ENCODE assay signal across 1 cellular context in genomic region chr1:61338899-61339298, GRCh38.
TF ChIP-seq lines count a peak whose summit lies in the region.

No MANE protein-coding gene starts in this region.

TF ChIP-seq in HepG2, 621 proteins besides CTCF, POLR2A, EP300 and RAD21 (continued from another document):
- TF ChIP-seq THAP7 (CRISPR knock-in tag; IDR thresholded peaks at IDR 0.05) = no peak
- TF ChIP-seq TCF12 (IDR thresholded peaks at IDR 0.05) = no peak
- TF ChIP-seq TCF12 (CRISPR knock-in tag; IDR thresholded peaks at IDR 0.05) = no peak
- peak; percentile 91 for TF ChIP-seq CEBPB (IDR thresholded peaks at IDR 0.05; ENCODE audit: borderline replicate concordance, low read depth, low read length)
- TF ChIP-seq ZNF883 (CRISPR knock-in tag; IDR thresholded peaks at IDR 0.05; ENCODE audit: not compliant biosample characterization) = no peak
- no peak for TF ChIP-seq ZNF749 (CRISPR knock-in tag; IDR thresholded peaks at IDR 0.05; ENCODE audit: borderline replicate concordance)
- no peak for TF ChIP-seq ZNF775 (CRISPR knock-in tag; IDR thresholded peaks at IDR 0.05; ENCODE audit: borderline replicate concordance)
- TF ChIP-seq SIN3A (IDR thresholded peaks at IDR 0.05; ENCODE audit: borderline replicate concordance, low read depth, low read length) = no peak
- no peak for TF ChIP-seq PLRG1 (conservative IDR thresholded peaks at IDR 0.05)
- TF ChIP-seq ZNF121 (CRISPR knock-in tag; IDR thresholded peaks at IDR 0.05) = no peak
- no peak for TF ChIP-seq ZNF687 (CRISPR knock-in tag; IDR thresholded peaks at IDR 0.05)
- no peak for TF ChIP-seq MED8 (CRISPR knock-in tag; IDR thresholded peaks at IDR 0.05; ENCODE audit: insufficient replicate concordance)
- TF ChIP-seq SALL1 (CRISPR knock-in tag; IDR thresholded peaks at IDR 0.05) = peak; percentile 70; the same call in 1 of the 2 replicates
- peak; percentile 58 for TF ChIP-seq HNF4A (CRISPR knock-in tag; IDR thresholded peaks at IDR 0.05)
- TF ChIP-seq, protein P1, sequence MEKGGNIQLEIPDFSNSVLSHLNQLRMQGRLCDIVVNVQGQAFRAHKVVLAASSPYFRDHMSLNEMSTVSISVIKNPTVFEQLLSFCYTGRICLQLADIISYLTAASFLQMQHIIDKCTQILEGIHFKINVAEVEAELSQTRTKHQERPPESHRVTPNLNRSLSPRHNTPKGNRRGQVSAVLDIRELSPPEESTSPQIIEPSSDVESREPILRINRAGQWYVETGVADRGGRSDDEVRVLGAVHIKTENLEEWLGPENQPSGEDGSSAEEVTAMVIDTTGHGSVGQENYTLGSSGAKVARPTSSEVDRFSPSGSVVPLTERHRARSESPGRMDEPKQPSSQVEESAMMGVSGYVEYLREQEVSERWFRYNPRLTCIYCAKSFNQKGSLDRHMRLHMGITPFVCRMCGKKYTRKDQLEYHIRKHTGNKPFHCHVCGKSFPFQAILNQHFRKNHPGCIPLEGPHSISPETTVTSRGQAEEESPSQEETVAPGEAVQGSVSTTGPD (CRISPR knock-in tag; IDR thresholded peaks at IDR 0.05) = no peak
- TF ChIP-seq PBX3 (CRISPR knock-in tag; IDR thresholded peaks at IDR 0.05; ENCODE audit: borderline replicate concordance) = no peak
- TF ChIP-seq HES4 (CRISPR knock-in tag; IDR thresholded peaks at IDR 0.05; ENCODE audit: borderline replicate concordance) = no peak
- TF ChIP-seq ZNF7 (CRISPR knock-in tag; IDR thresholded peaks at IDR 0.05) = no peak
- TF ChIP-seq HOXA7 (CRISPR knock-in tag; IDR thresholded peaks at IDR 0.05) = no peak
- TF ChIP-seq, protein P2, sequence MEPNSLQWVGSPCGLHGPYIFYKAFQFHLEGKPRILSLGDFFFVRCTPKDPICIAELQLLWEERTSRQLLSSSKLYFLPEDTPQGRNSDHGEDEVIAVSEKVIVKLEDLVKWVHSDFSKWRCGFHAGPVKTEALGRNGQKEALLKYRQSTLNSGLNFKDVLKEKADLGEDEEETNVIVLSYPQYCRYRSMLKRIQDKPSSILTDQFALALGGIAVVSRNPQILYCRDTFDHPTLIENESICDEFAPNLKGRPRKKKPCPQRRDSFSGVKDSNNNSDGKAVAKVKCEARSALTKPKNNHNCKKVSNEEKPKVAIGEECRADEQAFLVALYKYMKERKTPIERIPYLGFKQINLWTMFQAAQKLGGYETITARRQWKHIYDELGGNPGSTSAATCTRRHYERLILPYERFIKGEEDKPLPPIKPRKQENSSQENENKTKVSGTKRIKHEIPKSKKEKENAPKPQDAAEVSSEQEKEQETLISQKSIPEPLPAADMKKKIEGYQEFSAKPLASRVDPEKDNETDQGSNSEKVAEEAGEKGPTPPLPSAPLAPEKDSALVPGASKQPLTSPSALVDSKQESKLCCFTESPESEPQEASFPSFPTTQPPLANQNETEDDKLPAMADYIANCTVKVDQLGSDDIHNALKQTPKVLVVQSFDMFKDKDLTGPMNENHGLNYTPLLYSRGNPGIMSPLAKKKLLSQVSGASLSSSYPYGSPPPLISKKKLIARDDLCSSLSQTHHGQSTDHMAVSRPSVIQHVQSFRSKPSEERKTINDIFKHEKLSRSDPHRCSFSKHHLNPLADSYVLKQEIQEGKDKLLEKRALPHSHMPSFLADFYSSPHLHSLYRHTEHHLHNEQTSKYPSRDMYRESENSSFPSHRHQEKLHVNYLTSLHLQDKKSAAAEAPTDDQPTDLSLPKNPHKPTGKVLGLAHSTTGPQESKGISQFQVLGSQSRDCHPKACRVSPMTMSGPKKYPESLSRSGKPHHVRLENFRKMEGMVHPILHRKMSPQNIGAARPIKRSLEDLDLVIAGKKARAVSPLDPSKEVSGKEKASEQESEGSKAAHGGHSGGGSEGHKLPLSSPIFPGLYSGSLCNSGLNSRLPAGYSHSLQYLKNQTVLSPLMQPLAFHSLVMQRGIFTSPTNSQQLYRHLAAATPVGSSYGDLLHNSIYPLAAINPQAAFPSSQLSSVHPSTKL (CRISPR knock-in tag; IDR thresholded peaks at IDR 0.05) = peak; percentile 96
- no peak for TF ChIP-seq NFKBIZ (CRISPR knock-in tag; IDR thresholded peaks at IDR 0.05)
- TF ChIP-seq TBX2 (CRISPR knock-in tag; IDR thresholded peaks at IDR 0.05; ENCODE audit: borderline replicate concordance) = peak; percentile 32; the same call in 1 of the 2 replicates
- no peak for TF ChIP-seq GMEB2 (CRISPR knock-in tag; IDR thresholded peaks at IDR 0.05; ENCODE audit: low read depth)
- TF ChIP-seq ZNF792 (CRISPR knock-in tag; IDR thresholded peaks at IDR 0.05) = 0 out of 2 replicates have a peak, but pooled peaks have one; percentile 26
- no peak for TF ChIP-seq MAZ (IDR thresholded peaks at IDR 0.05; ENCODE audit: borderline replicate concordance, low read depth, low read length)
- no peak for TF ChIP-seq MAZ (CRISPR knock-in tag; IDR thresholded peaks at IDR 0.05; ENCODE audit: low read depth)
- TF ChIP-seq ZNF629 (CRISPR knock-in tag; conservative IDR thresholded peaks at IDR 0.05) = no peak
- TF ChIP-seq RXRB (CRISPR knock-in tag; IDR thresholded peaks at IDR 0.05; ENCODE audit: borderline replicate concordance) = peak; percentile 76
- TF ChIP-seq JUNB (CRISPR knock-in tag; IDR thresholded peaks at IDR 0.05; ENCODE audit: borderline replicate concordance) = no peak
- TF ChIP-seq THAP8 (CRISPR knock-in tag; IDR thresholded peaks at IDR 0.05; ENCODE audit: borderline replicate concordance) = no peak
- no peak for TF ChIP-seq ZNF18 (CRISPR knock-in tag; IDR thresholded peaks at IDR 0.05; ENCODE audit: insufficient replicate concordance)
- TF ChIP-seq, protein P3, sequence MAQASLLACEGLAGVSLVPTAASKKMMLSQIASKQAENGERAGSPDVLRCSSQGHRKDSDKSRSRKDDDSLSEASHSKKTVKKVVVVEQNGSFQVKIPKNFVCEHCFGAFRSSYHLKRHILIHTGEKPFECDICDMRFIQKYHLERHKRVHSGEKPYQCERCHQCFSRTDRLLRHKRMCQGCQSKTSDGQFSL (CRISPR knock-in tag; IDR thresholded peaks at IDR 0.05) = no peak
- TF ChIP-seq, protein P4, sequence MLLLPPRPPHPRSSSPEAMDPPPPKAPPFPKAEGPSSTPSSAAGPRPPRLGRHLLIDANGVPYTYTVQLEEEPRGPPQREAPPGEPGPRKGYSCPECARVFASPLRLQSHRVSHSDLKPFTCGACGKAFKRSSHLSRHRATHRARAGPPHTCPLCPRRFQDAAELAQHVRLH (CRISPR knock-in tag; IDR thresholded peaks at IDR 0.05; ENCODE audit: borderline replicate concordance, low read depth) = no peak
- TF ChIP-seq EED (CRISPR knock-in tag; IDR thresholded peaks at IDR 0.05) = no peak
- TF ChIP-seq TEAD3 (CRISPR knock-in tag; optimal IDR thresholded peaks at IDR 0.05; ENCODE audit: borderline replicate concordance) = peak; percentile 71
- TF ChIP-seq ZNF569 (CRISPR knock-in tag; IDR thresholded peaks at IDR 0.05; ENCODE audit: borderline replicate concordance) = no peak
- TF ChIP-seq, protein P5, sequence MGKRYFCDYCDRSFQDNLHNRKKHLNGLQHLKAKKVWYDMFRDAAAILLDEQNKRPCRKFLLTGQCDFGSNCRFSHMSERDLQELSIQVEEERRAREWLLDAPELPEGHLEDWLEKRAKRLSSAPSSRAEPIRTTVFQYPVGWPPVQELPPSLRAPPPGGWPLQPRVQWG (CRISPR knock-in tag; IDR thresholded peaks at IDR 0.05; ENCODE audit: borderline replicate concordance, low read depth) = no peak
TF ChIP-seq in HepG2: peak in this region for 91.
